Comparison of ENCODE assay signal across 8 cellular contexts in the genomic region with DNA sequence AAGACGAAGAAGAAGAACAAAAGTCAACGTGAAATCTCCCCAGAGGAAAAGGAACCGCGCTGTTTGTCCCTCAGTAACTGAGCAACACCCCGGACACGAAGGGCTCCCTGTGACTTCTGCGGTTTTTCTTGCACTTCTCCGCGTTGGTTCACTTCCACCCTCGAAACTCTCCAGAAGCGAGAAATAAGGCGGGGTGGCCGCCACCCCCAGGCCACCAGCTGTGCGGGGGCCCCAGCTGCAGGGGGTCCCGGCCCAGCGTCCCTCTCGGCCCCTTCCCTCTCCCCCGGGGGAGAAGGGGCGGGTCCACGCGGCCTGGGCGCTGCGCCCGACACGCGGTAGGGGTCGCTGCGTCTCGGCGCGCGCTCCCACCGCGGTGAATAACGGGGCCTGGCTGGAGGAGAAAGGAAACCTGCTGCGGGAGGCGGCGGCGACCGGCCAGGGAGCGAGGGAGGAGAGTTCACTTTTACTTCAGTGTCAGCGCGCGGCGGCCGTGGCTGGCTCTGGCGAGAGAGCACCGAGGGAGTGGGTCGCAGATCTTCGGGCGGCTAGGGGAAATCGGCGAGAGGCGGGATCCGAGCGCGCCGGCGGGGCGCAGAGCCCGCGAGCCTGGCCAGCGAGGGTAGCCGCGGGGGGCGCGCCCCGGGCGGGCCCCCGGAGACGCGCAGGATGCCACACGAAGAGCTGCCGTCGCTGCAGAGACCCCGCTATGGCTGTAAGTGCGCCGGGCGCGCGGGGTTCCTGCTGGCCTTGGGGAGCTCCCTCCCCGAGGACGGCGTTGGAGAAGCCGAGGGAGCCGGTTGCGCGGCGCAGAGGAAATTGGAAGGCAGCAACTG. TPM values are rescaled to one million over a fixed set of nuclear protein-coding genes. Genes with fewer than 3 reads are reported as not detected.
DNase-seq lines count a peak whose midpoint lies in the region; ATAC-seq and TF ChIP-seq lines count a peak whose summit lies in the region.

Gene IQGAP2 (plus strand): TSS at position 406 of the 833 bp plus-strand sequence. CDS start 261 bp downstream, at position 667.

- peak; percentile 18 for TF ChIP-seq EP300 in neural cell (conservative IDR thresholded peaks at IDR 0.05; ENCODE audit: poor library complexity, severe bottlenecking)

- peak within 1 kb of the TSS; percentile 40 for H2AFZ ChIP-seq in neural cell (ENCODE audit: low read depth, low read length)

- H3K4me1 ChIP-seq in stomach smooth muscle (ENCODE audit: control insufficient read depth, insufficient read depth, low read length): peaks cover 8% of the 10 kb centered on the region

- no peaks in the 10 kb centered on the region for H3K9me2 ChIP-seq in neural cell (ENCODE audit: insufficient read depth, low read length)

- no peak within 1 kb of the TSS for H3K27ac ChIP-seq in neural cell (ENCODE audit: low read length)
- H3K27ac ChIP-seq in stomach smooth muscle (ENCODE audit: low read length): peak within 1 kb of the TSS; percentile 11

- peak; percentile 34 for TF ChIP-seq CTCF in AG09319 (IDR thresholded peaks at IDR 0.05; ENCODE audit: low read depth, low read length)
- peak; percentile 96 for TF ChIP-seq CTCF in neural cell (IDR thresholded peaks at IDR 0.05; ENCODE audit: poor library complexity, severe bottlenecking)

- peak within 1 kb of the TSS; percentile 62 for H3K4me2 ChIP-seq in neural cell (ENCODE audit: low read length)

- H3F3A ChIP-seq in neural cell (ENCODE audit: insufficient read depth, low read length, poor library complexity, severe bottlenecking): no peaks in the 10 kb centered on the region

- ATAC-seq in GM18873 (IDR thresholded peaks at IDR 0.05; ENCODE audit: low FRiP score, unreplicated experiment): peak; percentile 46
- ATAC-seq in HG03103 (IDR thresholded peaks at IDR 0.05; ENCODE audit: low read depth, unreplicated experiment): peak; percentile 49

- H3K79me2 ChIP-seq in neural cell (replicated peaks; ENCODE audit: insufficient read depth, low read length): no peaks in the 10 kb centered on the region

- DNase-seq in AG09319 (ENCODE audit: extremely low read depth, low read depth) (no peak), OCI-M2 (lab: John Stamatoyannopoulos, UW; ENCODE audit: unreplicated experiment) (peak; percentile 49), fibroblast of peridontal ligament (ENCODE audit: extremely low read depth) (peak; percentile 11)
- DNase-seq in activated T-cell treated with anti-CD3 and anti-CD28 coated beads, Interleukin-2, amount 50 U/mL, for 1 hour: peak; percentile 90

- H3K36me3 ChIP-seq in neural cell (ENCODE audit: insufficient read depth, low read length) (no peaks in the 10 kb centered on the region), stomach smooth muscle (ENCODE audit: control insufficient read depth in 2 of 2, insufficient read depth in 2 of 2, low read length in 2 of 2) (no peaks in the 10 kb centered on the region)

- no peaks in the 10 kb centered on the region for H4K20me1 ChIP-seq in neural cell (ENCODE audit: insufficient read depth)

- H3K9ac ChIP-seq in neural cell (ENCODE audit: low read length): peak within 1 kb of the TSS; percentile 60
- peak within 1 kb of the TSS; percentile 29 to 42 for H3K9ac ChIP-seq in stomach smooth muscle (ENCODE audit: low read length in 2 of 2)

- peak; percentile 81 for TF ChIP-seq RAD21 in neural cell (conservative IDR thresholded peaks at IDR 0.05)

- peak within 1 kb of the TSS; percentile 79 for H3K4me3 ChIP-seq in neural cell (ENCODE audit: low read length)
- peak within 1 kb of the TSS; percentile 63 to 73 for H3K4me3 ChIP-seq in stomach smooth muscle (ENCODE audit: low read length in 2 of 2)

- H3K9me3 ChIP-seq in neural cell (ENCODE audit: low read length) (no peaks in the 10 kb centered on the region), stomach smooth muscle (ENCODE audit: control insufficient read depth in 2 of 2, low read length in 2 of 2) (no peaks in the 10 kb centered on the region)

- H3K27me3 ChIP-seq in neural cell (ENCODE audit: insufficient read depth, low read depth, low read length) (peaks cover 17% of the 10 kb centered on the region), stomach smooth muscle (ENCODE audit: control insufficient read depth in 1 of 2, insufficient read depth in 2 of 2, low read length in 2 of 2) (peaks cover 2 to 11% of the 10 kb centered on the region in 2 donors)

TF ChIP-seq in neural cell, 6 proteins besides CTCF, POLR2A, EP300 and RAD21:
- TF ChIP-seq POLR2AphosphoS5 (IDR thresholded peaks at IDR 0.05): peak; percentile 33
- TF ChIP-seq, protein P1, sequence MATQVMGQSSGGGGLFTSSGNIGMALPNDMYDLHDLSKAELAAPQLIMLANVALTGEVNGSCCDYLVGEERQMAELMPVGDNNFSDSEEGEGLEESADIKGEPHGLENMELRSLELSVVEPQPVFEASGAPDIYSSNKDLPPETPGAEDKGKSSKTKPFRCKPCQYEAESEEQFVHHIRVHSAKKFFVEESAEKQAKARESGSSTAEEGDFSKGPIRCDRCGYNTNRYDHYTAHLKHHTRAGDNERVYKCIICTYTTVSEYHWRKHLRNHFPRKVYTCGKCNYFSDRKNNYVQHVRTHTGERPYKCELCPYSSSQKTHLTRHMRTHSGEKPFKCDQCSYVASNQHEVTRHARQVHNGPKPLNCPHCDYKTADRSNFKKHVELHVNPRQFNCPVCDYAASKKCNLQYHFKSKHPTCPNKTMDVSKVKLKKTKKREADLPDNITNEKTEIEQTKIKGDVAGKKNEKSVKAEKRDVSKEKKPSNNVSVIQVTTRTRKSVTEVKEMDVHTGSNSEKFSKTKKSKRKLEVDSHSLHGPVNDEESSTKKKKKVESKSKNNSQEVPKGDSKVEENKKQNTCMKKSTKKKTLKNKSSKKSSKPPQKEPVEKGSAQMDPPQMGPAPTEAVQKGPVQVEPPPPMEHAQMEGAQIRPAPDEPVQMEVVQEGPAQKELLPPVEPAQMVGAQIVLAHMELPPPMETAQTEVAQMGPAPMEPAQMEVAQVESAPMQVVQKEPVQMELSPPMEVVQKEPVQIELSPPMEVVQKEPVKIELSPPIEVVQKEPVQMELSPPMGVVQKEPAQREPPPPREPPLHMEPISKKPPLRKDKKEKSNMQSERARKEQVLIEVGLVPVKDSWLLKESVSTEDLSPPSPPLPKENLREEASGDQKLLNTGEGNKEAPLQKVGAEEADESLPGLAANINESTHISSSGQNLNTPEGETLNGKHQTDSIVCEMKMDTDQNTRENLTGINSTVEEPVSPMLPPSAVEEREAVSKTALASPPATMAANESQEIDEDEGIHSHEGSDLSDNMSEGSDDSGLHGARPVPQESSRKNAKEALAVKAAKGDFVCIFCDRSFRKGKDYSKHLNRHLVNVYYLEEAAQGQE (IDR thresholded peaks at IDR 0.05; ENCODE audit: borderline replicate concordance): no peak
- peak; percentile 45 for TF ChIP-seq MXI1 (conservative IDR thresholded peaks at IDR 0.05; ENCODE audit: poor library complexity, severe bottlenecking)
- peak; percentile 85 for TF ChIP-seq SMC3 (conservative IDR thresholded peaks at IDR 0.05; ENCODE audit: poor library complexity)
- TF ChIP-seq EZH2 (IDR thresholded peaks at IDR 0.05; ENCODE audit: borderline replicate concordance, insufficient read depth, low read length, poor library complexity, severe bottlenecking): no peak
- no peak for TF ChIP-seq TAF1 (IDR thresholded peaks at IDR 0.05; ENCODE audit: low read depth)

RNA-seq across cellular contexts. Expression of gene IQGAP2, which starts in this region (rescaled TPM):
- polyA plus RNA-seq in neural cell: 4.0 and 5.2 TPM in 2 replicates
- 1.9 and 2.4 TPM in 2 replicates for polyA minus RNA-seq in neural cell
